ENCODE assay signal across 8 cellular contexts in the genomic region with DNA sequence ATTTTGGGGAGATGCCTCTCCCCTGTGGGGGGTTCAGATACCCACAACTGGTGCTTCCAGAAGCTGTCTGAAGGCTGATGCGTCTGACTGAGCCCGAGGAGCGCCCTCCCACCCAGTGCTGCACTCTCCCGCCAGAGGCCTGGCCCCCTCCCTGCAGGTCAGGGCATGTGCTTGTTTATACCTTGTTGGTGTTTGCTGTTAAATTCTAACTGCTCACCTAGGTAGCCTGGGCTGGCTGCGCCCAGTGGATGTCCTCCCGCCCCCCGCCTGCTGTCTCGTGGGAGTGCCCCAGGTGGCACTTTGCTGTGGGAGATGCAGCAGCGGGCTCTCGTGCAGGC. TPM values are rescaled to one million over a fixed set of nuclear protein-coding genes. Genes with fewer than 3 reads are reported as not detected.
DNase-seq lines count a peak whose midpoint lies in the region; ATAC-seq, FAIRE-seq and TF ChIP-seq lines count a peak whose summit lies in the region.

No MANE protein-coding gene starts in this region.

- peak overlapping the region in 6 of 8 donors; percentile 88 to 97 (median 93) for H3K27ac Mint-ChIP-seq in CD8-positive, alpha-beta memory T cell

- no peak overlapping the region for H3K4me3 ChIP-seq in CD8-positive, alpha-beta memory T cell (ENCODE audit: low read length)
- H3K4me3 ChIP-seq in H1 (ENCODE audit: extremely low read depth in 1 of 4, insufficient read depth in 2 of 4, low read depth in 3 of 4, low read length in 4 of 4) (no peak overlapping the region), rectal smooth muscle tissue (ENCODE audit: low read length) (no peak overlapping the region)

- TF ChIP-seq RAD21 in H1 (IDR thresholded peaks at IDR 0.05 in 1 of 2, conservative IDR thresholded peaks at IDR 0.05 in 1 of 2; ENCODE audit: low read depth in 2 of 2, low read length in 2 of 2): no peak

- no peak overlapping the region for H3K9ac ChIP-seq in H1 (replicated peaks in 1 of 4; ENCODE audit: extremely low read depth in 1 of 4, low read depth in 3 of 4, low read length in 3 of 4)
- no peak overlapping the region for H3K9ac ChIP-seq in rectal smooth muscle tissue (ENCODE audit: low read length)

- TF ChIP-seq POLR2A in H1 (IDR thresholded peaks at IDR 0.05; ENCODE audit: control extremely low read depth in 1 of 2, low read depth in 2 of 2, low read length in 2 of 2): no peak

- H3K9me3 Mint-ChIP-seq in CD8-positive, alpha-beta memory T cell: no peaks in the 10 kb centered on the region

- H3K4me1 ChIP-seq in CD8-positive, alpha-beta memory T cell (ENCODE audit: insufficient read depth, low read length): peaks cover 99% of the 10 kb centered on the region
- H3K4me1 ChIP-seq in H1 (replicated peaks in 1 of 4; ENCODE audit: control insufficient read depth in 3 of 4, insufficient read depth in 4 of 4, low read length in 3 of 4) (peaks cover 0 to 15% (median under 1%) of the 10 kb centered on the region in 4 experiments; a peak in 4 of 7 replicates), rectal smooth muscle tissue (ENCODE audit: control insufficient read depth, insufficient read depth, low read length) (peaks cover 37% of the 10 kb centered on the region)

- peak overlapping the region; percentile 1 for H3K27ac ChIP-seq in CD8-positive, alpha-beta memory T cell (ENCODE audit: low read depth, low read length)
- H3K27ac ChIP-seq in H1 (ENCODE audit: low read depth, low read length) (0 out of 2 replicates have a peak overlapping the region, but pooled peaks have one; percentile 21), rectal smooth muscle tissue (ENCODE audit: low read depth, low read length) (peak overlapping the region; percentile 68)

- H2BK15ac ChIP-seq in H1 (ENCODE audit: low read length): no peak overlapping the region

- peaks cover 2 to 96% of the 10 kb centered on the region in 2 experiments; a peak in 3 of 4 replicates for H3K79me2 ChIP-seq in H1 (ENCODE audit: control insufficient read depth in 1 of 2, insufficient read depth in 2 of 2, low read length in 2 of 2)

- H4K20me1 ChIP-seq in H1 (replicated peaks in 1 of 2; ENCODE audit: control insufficient read depth in 1 of 2, insufficient read depth in 2 of 2, low read length in 2 of 2): peaks cover 27 to 63% of the 10 kb centered on the region in 2 experiments

- H3K23me2 ChIP-seq in H1 (ENCODE audit: low read depth, low read length): no peaks in the 10 kb centered on the region

- no peak overlapping the region for H2BK120ac ChIP-seq in H1 (replicated peaks; ENCODE audit: low read depth, low read length)

- no peak overlapping the region for H4K8ac ChIP-seq in H1 (ENCODE audit: extremely low read depth, insufficient read depth, low read length)

- H3K9me3 ChIP-seq in CD8-positive, alpha-beta memory T cell (ENCODE audit: low read length): no peaks in the 10 kb centered on the region
- no peaks in the 10 kb centered on the region for H3K9me3 ChIP-seq in H1 (ENCODE audit: insufficient read depth in 2 of 2, low read depth in 1 of 2, low read length in 1 of 2)

- no peak for TF ChIP-seq CTCF in H1 (IDR thresholded peaks at IDR 0.05; ENCODE audit: control extremely low read depth in 1 of 3, insufficient read depth in 1 of 3, low read depth in 1 of 3, low read length in 3 of 3)

- no peak overlapping the region for H3K4ac ChIP-seq in H1 (replicated peaks; ENCODE audit: insufficient read length, low read depth, low read length)

- ATAC-seq in GM21619 (IDR thresholded peaks at IDR 0.05; ENCODE audit: unreplicated experiment) (no peak), GM21737 (IDR thresholded peaks at IDR 0.05; ENCODE audit: unreplicated experiment) (no peak)

- H3K4me1 Mint-ChIP-seq in CD8-positive, alpha-beta memory T cell: peaks cover 99 to 100% (median 100%) of the 10 kb centered on the region in 3 donors

- no peak overlapping the region for H2BK12ac ChIP-seq in H1 (ENCODE audit: low read depth, low read length)

- H3K27me3 Mint-ChIP-seq in CD8-positive, alpha-beta memory T cell: no peaks in the 10 kb centered on the region

- no peaks in the 10 kb centered on the region for H3K27me3 ChIP-seq in CD8-positive, alpha-beta memory T cell (ENCODE audit: insufficient read depth, low read length, poor library complexity, severe bottlenecking)
- H3K27me3 ChIP-seq in H1 (replicated peaks in 1 of 4; ENCODE audit: control insufficient read depth in 3 of 4, extremely low read depth in 1 of 4, insufficient read depth in 3 of 4, low read length in 3 of 4) (no peaks in the 10 kb centered on the region), rectal smooth muscle tissue (ENCODE audit: control insufficient read depth, insufficient read depth, low read length) (no peaks in the 10 kb centered on the region)

- WGBS in H1 (ENCODE audit: extremely low coverage in 1 of 2, insufficient coverage in 1 of 2, insufficient read length in 1 of 2, insufficient replicate concordance in 2 of 2, low coverage in 1 of 2, low lambda C conversion rate in 2 of 2, missing lambda C conversion rate in 1 of 2), 2 experiments: 92% methylated on average over 10 of the region's 10 CpGs; no CpG with 5 or more reads in 1 of the 2 experiments

- peaks cover 0 to 59% (median 3%) of the 10 kb centered on the region in 3 donors for H3K36me3 Mint-ChIP-seq in CD8-positive, alpha-beta memory T cell

- H3K23ac ChIP-seq in H1 (ENCODE audit: insufficient read length): no peak overlapping the region

- H2AFZ ChIP-seq in H1 (ENCODE audit: low read length): no peak overlapping the region

- H3K79me1 ChIP-seq in H1 (ENCODE audit: low read depth, low read length): peaks cover 32% of the 10 kb centered on the region

- CTCF ChIA-PET in CD8-positive, alpha-beta memory T cell (lab: Charles Lee): interaction anchor here (1.1 to 5.8 kb wide), 3 partner anchors 13 to 150 kb away, joined by 3 to 42 read pairs (median 4); a partner anchor contains a TSS
- CTCF ChIA-PET in H1 (lab: Charles Lee; ENCODE audit: partially characterized antibody): interaction anchor here (1.1 to 1.3 kb wide), 2 partner anchors 9 to 26 kb away, joined by 5 read pairs; no protein-coding TSS in a partner anchor

- no peak overlapping the region for H4K5ac ChIP-seq in H1 (ENCODE audit: insufficient read length, low read depth, low read length)

- no peak overlapping the region for H2AK5ac ChIP-seq in H1 (ENCODE audit: low read depth, low read length)

- H3K36me3 ChIP-seq in CD8-positive, alpha-beta memory T cell (ENCODE audit: insufficient read depth, low read length): peaks cover 6% of the 10 kb centered on the region
- no peaks in the 10 kb centered on the region for H3K36me3 ChIP-seq in H1 (ENCODE audit: control insufficient read depth in 2 of 4, insufficient read depth in 4 of 4, low read length in 3 of 4)
- no peaks in the 10 kb centered on the region for H3K36me3 ChIP-seq in rectal smooth muscle tissue (ENCODE audit: control insufficient read depth, insufficient read depth, low read length)

- POLR2A ChIA-PET in CD8-positive, alpha-beta memory T cell (lab: Charles Lee): interaction anchor here (1.3 to 11.0 kb wide), 2 partner anchors 14 to 22 kb away, joined by 6 to 145 read pairs; a partner anchor contains a TSS
- POLR2A ChIA-PET in H1 (lab: Charles Lee; ENCODE audit: partially characterized antibody): interaction anchor here (1.3 kb wide), 1 partner anchor 17 kb away, joined by 3 read pairs; no protein-coding TSS in a partner anchor

- no peak overlapping the region for H3K4me2 ChIP-seq in H1 (ENCODE audit: insufficient read depth in 1 of 2, low read depth in 2 of 2, low read length in 2 of 2)

- no peak overlapping the region for H3K18ac ChIP-seq in H1 (ENCODE audit: extremely low read depth, low read length)

- no peak overlapping the region for H4K91ac ChIP-seq in H1 (replicated peaks; ENCODE audit: insufficient read length, low read length)

- FAIRE-seq in H1 (lab: Jason Lieb, UNC): no peak

- no peak overlapping the region for H3K56ac ChIP-seq in H1 (replicated peaks; ENCODE audit: insufficient read length, low read depth, low read length)

- no peak overlapping the region for H3K14ac ChIP-seq in H1 (ENCODE audit: insufficient read length)

- H2BK20ac ChIP-seq in H1 (ENCODE audit: low read length): no peak overlapping the region

- peak overlapping the region in 6 of 7 donors; percentile 67 to 84 (median 74) for H3K4me3 Mint-ChIP-seq in CD8-positive, alpha-beta memory T cell

- no peak overlapping the region for H2BK5ac ChIP-seq in H1 (ENCODE audit: low read depth, low read length)

- no peak for TF ChIP-seq EP300 in H1 (IDR thresholded peaks at IDR 0.05; ENCODE audit: borderline replicate concordance in 1 of 2, low read depth in 2 of 2, low read length in 2 of 2)

- DNase-seq in CD8-positive, alpha-beta memory T cell: no peak
- DNase-seq in RPMI8226 (peak; percentile 39), H1 (ENCODE audit: low read depth in 1 of 2, low spot score in 2 of 2) (no peak), C1 segment of cervical spinal cord (lab: John Stamatoyannopoulos, UW) (no peak), globus pallidus (ENCODE audit: low spot score) (no peak)

TF ChIP-seq in H1, 55 proteins besides CTCF, POLR2A, EP300 and RAD21 (continues in another document):
- TF ChIP-seq CEBPB (IDR thresholded peaks at IDR 0.05; ENCODE audit: low read depth, low read length) (no peak), JUN (IDR thresholded peaks at IDR 0.05; ENCODE audit: low read depth, low read length) (no peak), SAP30 (IDR thresholded peaks at IDR 0.05; ENCODE audit: insufficient read depth, insufficient replicate concordance, low read length) (no peak), POU5F1 (IDR thresholded peaks at IDR 0.05; ENCODE audit: low read depth, low read length) (no peak), CBX8 (IDR thresholded peaks at IDR 0.05; ENCODE audit: borderline replicate concordance, low read depth, low read length) (no peak), MAFK (IDR thresholded peaks at IDR 0.05; ENCODE audit: low read depth, low read length) (no peak)
- TF ChIP-seq, protein P1, sequence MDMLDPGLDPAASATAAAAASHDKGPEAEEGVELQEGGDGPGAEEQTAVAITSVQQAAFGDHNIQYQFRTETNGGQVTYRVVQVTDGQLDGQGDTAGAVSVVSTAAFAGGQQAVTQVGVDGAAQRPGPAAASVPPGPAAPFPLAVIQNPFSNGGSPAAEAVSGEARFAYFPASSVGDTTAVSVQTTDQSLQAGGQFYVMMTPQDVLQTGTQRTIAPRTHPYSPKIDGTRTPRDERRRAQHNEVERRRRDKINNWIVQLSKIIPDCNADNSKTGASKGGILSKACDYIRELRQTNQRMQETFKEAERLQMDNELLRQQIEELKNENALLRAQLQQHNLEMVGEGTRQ (IDR thresholded peaks at IDR 0.05; ENCODE audit: low read length): no peak

RNA-seq across cellular contexts. Expression of a gene that starts 12.9 kb away (rescaled TPM):
- total RNA-seq in CD8-positive, alpha-beta memory T cell: 100 to 1,000 TPM; 145 to 147 TPM
- 109 TPM for polyA plus RNA-seq in CD8-positive, alpha-beta memory T cell
- 32.4 and 33.4 TPM in 2 replicates for total RNA-seq in H1 (2021; fragmentation: NEBNext Ultra II Directional; extraction: Animal tissue kit (Norgen Biotek cat#: 25700))
- 15.7 and 18.3 TPM in 2 replicates for polyA plus RNA-seq in H1 (2011; rRNA removed)
- polyA plus RNA-seq in H1 (2011; cell fraction: cytosol; rRNA removed): 16.2 TPM
- polyA plus RNA-seq in H1 (2011; cell fraction: nucleus; rRNA removed): 17.3 TPM
- polyA plus RNA-seq in H1 (2012, experiment 1 of 2): 21.5 to 39.3 TPM (median 24.4 TPM) in 4 replicates
- polyA plus RNA-seq in H1 (2012, experiment 2 of 2): 13.0 TPM
- 34.5 TPM for polyA plus RNA-seq in H1 (2013, experiment 1 of 2)
- polyA plus RNA-seq in H1 (2013, experiment 2 of 2): 37.8 TPM
- polyA minus RNA-seq in H1 (2011; rRNA and poly(A)+ RNA removed): 15.4 and 21.4 TPM in 2 replicates
- 21.7 TPM for polyA minus RNA-seq in H1 (2011; cell fraction: cytosol; rRNA and poly(A)+ RNA removed)
- 10.9 TPM for polyA minus RNA-seq in H1 (2011; cell fraction: nucleus; rRNA and poly(A)+ RNA removed)

Comparison
In these comparisons a context has a peak if more than half of its experiments do, and no peak if none do; other contexts are left out.
1. H3K27ac ChIP-seq: peak in every context shown above with its lines; median percentile 68 in rectal smooth muscle tissue; 21 in H1; 1 in CD8-positive, alpha-beta memory T cell.